In genomic region chr11:74493816-74494630, GRCh38 we compare ENCODE assay signal across 8 cellular contexts. TPM values are rescaled to one million over a fixed set of nuclear protein-coding genes. Genes with fewer than 3 reads are reported as not detected.
DNase-seq lines count a peak whose midpoint lies in the region; ATAC-seq and TF ChIP-seq lines count a peak whose summit lies in the region.

No MANE protein-coding gene starts in this region.

- H3K4me3 ChIP-seq in heart right ventricle (peak overlapping the region; percentile 45 to 96 (median 84)), esophagus muscularis mucosa (peak overlapping the region; percentile 84 to 99 (median 90)), parathyroid adenoma (ENCODE audit: low read depth, low read length) (peak overlapping the region; percentile 83)

- no peaks in the 10 kb centered on the region for H3K27me3 ChIP-seq in heart right ventricle
- H3K27me3 ChIP-seq in esophagus muscularis mucosa: no peaks in the 10 kb centered on the region
- H3K27me3 ChIP-seq in parathyroid adenoma (ENCODE audit: control insufficient read depth, insufficient read depth, low read length): no peaks in the 10 kb centered on the region

- TF ChIP-seq POLR2A in esophagus muscularis mucosa (IDR thresholded peaks at IDR 0.05; ENCODE audit: low read depth): no peak

- peak overlapping the region; percentile 93 to 99 (median 98) for H3K27ac ChIP-seq in heart right ventricle
- H3K27ac ChIP-seq in esophagus muscularis mucosa (replicated peaks in 1 of 4): peak overlapping the region; percentile 98 to 100 (median 99)
- H3K27ac ChIP-seq in parathyroid adenoma: peak overlapping the region; percentile 94

- peaks cover 0 to 19% (median 6%) of the 10 kb centered on the region in 11 donors for H3K9me3 ChIP-seq in heart right ventricle
- H3K9me3 ChIP-seq in esophagus muscularis mucosa: peaks cover 0 to 2% (median 0%) of the 10 kb centered on the region in 4 donors
- no peaks in the 10 kb centered on the region for H3K9me3 ChIP-seq in parathyroid adenoma (ENCODE audit: control insufficient read depth, low read length)

- H3K36me3 ChIP-seq in heart right ventricle (peaks cover 0 to 15% (median 0%) of the 10 kb centered on the region in 9 donors), esophagus muscularis mucosa (no peaks in the 10 kb centered on the region), parathyroid adenoma (ENCODE audit: control insufficient read depth, insufficient read depth, low read length) (no peaks in the 10 kb centered on the region)

- no peak for TF ChIP-seq EP300 in esophagus muscularis mucosa (IDR thresholded peaks at IDR 0.05)

- ATAC-seq in heart right ventricle (no peak), Right ventricle myocardium inferior (no peak)

- peak overlapping the region; percentile 92 for H3K9ac ChIP-seq in parathyroid adenoma

- H3K4me1 ChIP-seq in heart right ventricle (peaks cover 0 to 20% (median 10%) of the 10 kb centered on the region in 9 donors), esophagus muscularis mucosa (peaks cover 11 to 20% (median 14%) of the 10 kb centered on the region in 4 donors), parathyroid adenoma (no peaks in the 10 kb centered on the region)

- 20% methylated on average over 12 of the region's 12 CpGs for WGBS in heart right ventricle, 2 donors
- WGBS in esophagus muscularis mucosa: 23% methylated on average over 9 of the region's 12 CpGs

- peak overlapping the region; percentile 96 for H2AFZ ChIP-seq in parathyroid adenoma

- TF ChIP-seq CTCF in heart right ventricle (IDR thresholded peaks at IDR 0.05) (no peak), esophagus muscularis mucosa (IDR thresholded peaks at IDR 0.05) (peak in 1 of 3 experiments; percentile 3), parathyroid adenoma (IDR thresholded peaks at IDR 0.05) (no peak)

- intact Hi-C loops in heart right ventricle (cut with DNase I): loop anchor here in 2 of 10 donors (5.0 to 10.0 kb wide), 2 partner anchors 97 to 241 kb away; partner anchors contain the start of genes CHRDL2 (in 1 of the 2) and PGM2L1 (in 1 of the 2)
- intact Hi-C loops in Right ventricle myocardium inferior (cut with DNase I): no loop called here
- intact Hi-C loops in esophagus muscularis mucosa (cut with DNase I): loop anchor here (10.0 kb wide), 1 partner anchor 241 kb away; the partner anchor contains the start of gene CHRDL2

- no peaks in the 10 kb centered on the region for H3K79me2 ChIP-seq in parathyroid adenoma

- DNase-seq in heart right ventricle: no peak
- DNase-seq in Right ventricle myocardium inferior (ENCODE audit: missing footprints): no peak
- peak; percentile 37 for DNase-seq in RPMI8226
- DNase-seq in esophagus muscularis mucosa (ENCODE audit: extremely low spot score): no peak
- no peak for DNase-seq in Ammon's horn (ENCODE audit: low spot score)
- DNase-seq in CD1c-positive myeloid dendritic cell (ENCODE audit: extremely low spot score): no peak
- DNase-seq in HuH-7 (ENCODE audit: low spot score): no peak

- H3K4me2 ChIP-seq in parathyroid adenoma (ENCODE audit: low read length): peak overlapping the region; percentile 75

RNA-seq across cellular contexts. Expression of gene LIPT2, which starts 0.5 kb away (rescaled TPM):
- total RNA-seq in heart right ventricle: 1 to 10 TPM; 1.0 to 3.8 (median 1.7) TPM
- 1 to 10 TPM in 1 of 2 donors, under 1 TPM in 1; 0.93 to 1.5 TPM for polyA plus RNA-seq in heart right ventricle
- total RNA-seq in Right ventricle myocardium inferior: 0.49 TPM
- 1 to 10 TPM; 2.2 to 6.7 (median 2.7) TPM for total RNA-seq in esophagus muscularis mucosa

RNA-seq across cellular contexts. Expression of gene KCNE3, which starts 26.7 kb away (rescaled TPM):
- 1 to 10 TPM; 1.3 to 7.1 (median 3.0) TPM for total RNA-seq in heart right ventricle
- polyA plus RNA-seq in heart right ventricle: 1 to 10 TPM; 1.2 to 2.3 TPM
- total RNA-seq in Right ventricle myocardium inferior: 2.9 TPM
- total RNA-seq in esophagus muscularis mucosa: 1 to 10 TPM; 6.0 to 9.6 (median 6.8) TPM
